Comparison of ENCODE assay signal across 18 cellular contexts in the genomic region with DNA sequence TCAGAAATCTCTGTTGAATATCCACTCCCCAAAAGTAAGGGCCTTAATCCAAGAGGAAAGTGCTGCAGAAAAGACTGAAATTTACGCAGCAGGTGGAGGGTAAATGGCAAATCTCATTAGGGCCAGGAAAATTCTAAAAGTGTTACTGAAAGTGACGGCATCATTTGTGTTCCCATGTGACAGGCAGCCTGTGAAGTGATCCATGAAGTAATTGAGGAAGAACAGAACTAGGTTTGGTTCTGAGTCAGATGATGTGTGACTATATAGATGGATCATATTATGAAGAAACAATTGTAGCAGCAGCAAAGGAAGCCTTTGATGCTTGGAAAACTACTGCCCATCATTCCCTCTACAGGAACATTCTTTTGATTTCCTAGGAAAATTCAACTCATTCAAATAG.
DNase-seq lines count a peak whose midpoint lies in the region; ATAC-seq, FAIRE-seq and TF ChIP-seq lines count a peak whose summit lies in the region.
"Had no signal": no experiment of that assay in that cellular context is flagged by ENCODE, and none has a peak within 500 bp of the region (broad histone marks: within the 10 kb centered on the region; RNA-seq: fewer than 3 reads in every experiment).

No MANE protein-coding gene starts in this region.

- FAIRE-seq in RCC 7860 (lab: Jason Lieb, UNC) (no peak), bronchial epithelial cell (lab: Jason Lieb, UNC) (no peak), HepG2 (lab: Jason Lieb, UNC) (no peak)

- no peak for TF ChIP-seq POLR2A in HepG2 (IDR thresholded peaks at IDR 0.05; ENCODE audit: insufficient read depth in 1 of 2, low read depth in 2 of 2, low read length in 2 of 2)

- no peak overlapping the region for H3K27ac ChIP-seq in HepG2 (ENCODE audit: extremely low read length, insufficient read depth, low read length)
- H3K27ac ChIP-seq: KMS-11 had no signal

- H3K4me2 ChIP-seq in HepG2 (ENCODE audit: low read depth, low read length), result no peak overlapping the region
- H3K4me2 ChIP-seq: KMS-11 had no signal

- no peaks in the 10 kb centered on the region for H4K20me1 ChIP-seq in HepG2 (ENCODE audit: insufficient read depth, low read length)

- in situ Hi-C loops in HepG2 (cut with HindIII; ENCODE audit: extremely low pct_ligation_motif_present, low pct_unique_long_range_greater_than_20kb), result no loop called here

- no peak overlapping the region for H3K9ac ChIP-seq in HepG2 (ENCODE audit: insufficient read depth, low read depth, low read length)
- H3K9ac ChIP-seq: KMS-11 had no signal

- CTCF ChIA-PET in HepG2 (lab: Yijun Ruan, JAX; ENCODE audit: low intra/inter-chr PET ratio, low total read pairs), result no interaction called here

- no peak for ATAC-seq in GM19395 (IDR thresholded peaks at IDR 0.05; ENCODE audit: unreplicated experiment)
- no peak for ATAC-seq in HepG2

- no peaks in the 10 kb centered on the region for H3K36me3 Mint-ChIP-seq in activated T-helper 2 cell treated with anti-CD3 and anti-CD28 coated beads, Interferon-gamma antibody, Interleukin-2, Interleukin-4, amounts not matched to agents 10 μg/mL and 5 μg/mL and 100 μg/mL, durations not matched to agents 14 hours and 24 hours and 36 hours (ENCODE audit: low read depth)
- H3K36me3 Mint-ChIP-seq: CD14-positive monocyte had no signal

- no peak for TF ChIP-seq RAD21 in HepG2 (CRISPR knock-in tag; IDR thresholded peaks at IDR 0.05)

- WGBS in HepG2 (ENCODE audit: low lambda C conversion rate), result 2% methylated on average over 2 of the region's 2 CpGs

- no peaks in the 10 kb centered on the region for H3K27me3 Mint-ChIP-seq in activated T-helper 2 cell treated with anti-CD3 and anti-CD28 coated beads, Interferon-gamma antibody, Interleukin-2, Interleukin-4, amounts not matched to agents 10 μg/mL and 5 μg/mL and 100 μg/mL, durations not matched to agents 14 hours and 24 hours and 36 hours (ENCODE audit: low read depth)

- H3K27ac Mint-ChIP-seq in activated T-helper 2 cell treated with anti-CD3 and anti-CD28 coated beads, Interferon-gamma antibody, Interleukin-2, Interleukin-4, amounts not matched to agents 10 μg/mL and 5 μg/mL and 100 μg/mL, durations not matched to agents 14 hours and 24 hours and 36 hours, result no peak overlapping the region
- H3K27ac Mint-ChIP-seq: CD14-positive monocyte, H9 had no signal

- intact Hi-C loops in activated T-helper 2 cell treated with anti-CD3 and anti-CD28 coated beads, Interferon-gamma antibody, Interleukin-2, Interleukin-4, amounts not matched to agents 10 μg/mL and 5 μg/mL and 100 μg/mL, durations not matched to agents 14 hours and 24 hours and 36 hours (cut with micrococcal nuclease), result no loop called here
- intact Hi-C loops in HepG2 (cut with micrococcal nuclease; ENCODE audit: unreplicated experiment), result no loop called here

- no peaks in the 10 kb centered on the region for H3K9me3 Mint-ChIP-seq in activated T-helper 2 cell treated with anti-CD3 and anti-CD28 coated beads, Interferon-gamma antibody, Interleukin-2, Interleukin-4, amounts not matched to agents 10 μg/mL and 5 μg/mL and 100 μg/mL, durations not matched to agents 14 hours and 24 hours and 36 hours

- H3K79me2 ChIP-seq in HepG2 (ENCODE audit: insufficient read depth, low read length), result no peaks in the 10 kb centered on the region

- BruUV-seq in HepG2 (replicated peaks; lab: Mats Ljungman, UMichigan), result no TSS peak

- TF ChIP-seq EP300 in HepG2 (IDR thresholded peaks at IDR 0.05; ENCODE audit: low read depth in 2 of 2, low read length in 2 of 2) (no peak), HepG2 (CRISPR knock-in tag; IDR thresholded peaks at IDR 0.05; ENCODE audit: borderline replicate concordance) (no peak)

- H3K4me3 Mint-ChIP-seq in activated T-helper 2 cell treated with anti-CD3 and anti-CD28 coated beads, Interferon-gamma antibody, Interleukin-2, Interleukin-4, amounts not matched to agents 10 μg/mL and 5 μg/mL and 100 μg/mL, durations not matched to agents 14 hours and 24 hours and 36 hours (ENCODE audit: low read depth), result no peak overlapping the region
- H3K4me3 Mint-ChIP-seq: CD14-positive monocyte, H9 had no signal

- no peaks in the 10 kb centered on the region for H3K4me1 ChIP-seq in HepG2 (ENCODE audit: insufficient read depth, low read length)

- no peaks in the 10 kb centered on the region for H3K36me3 ChIP-seq in bronchial epithelial cell (ENCODE audit: control insufficient read depth, insufficient read depth, low read length)
- no peaks in the 10 kb centered on the region for H3K36me3 ChIP-seq in HepG2 (replicated peaks in 1 of 2; ENCODE audit: control insufficient read depth in 1 of 2, insufficient read depth in 2 of 2, low read length in 2 of 2)

- DNase-seq in RCC 7860 (ENCODE audit: low spot score) (peak; percentile 20), bronchial epithelial cell (ENCODE audit: low read depth) (peak; percentile 29), kidney glomerular epithelial cell (lab: John Stamatoyannopoulos, UW) (peak; percentile 47), GF-D8 (lab: John Stamatoyannopoulos, UW) (no peak), HepG2 (ENCODE audit: low spot score) (no peak)
- DNase-seq in activated T-helper 2 cell treated with anti-CD3 and anti-CD28 coated beads, Interferon-gamma antibody, Interleukin-2, Interleukin-4, amounts not matched to agents 10 μg/mL and 5 μg/mL and 100 μg/mL, durations not matched to agents 14 hours and 24 hours and 36 hours (ENCODE audit: low spot score), result no peak
- DNase-seq: COR-L47, DMS53, EL, H9, NCI-H1417, NCI-H187, NCI-H2107, NCI-H510A, NCI-H774 had no signal

- POLR2A ChIA-PET in HepG2 (lab: Yijun Ruan, JAX), result no interaction called here

- no peak overlapping the region for H2AFZ ChIP-seq in HepG2 (ENCODE audit: low read length)

- no peaks in the 10 kb centered on the region for H3K9me3 ChIP-seq in HepG2 (ENCODE audit: low read length)

- no peak for TF ChIP-seq CTCF in bronchial epithelial cell (IDR thresholded peaks at IDR 0.05; ENCODE audit: insufficient read depth, low read length, severe bottlenecking)
- no peak for TF ChIP-seq CTCF in HepG2 (CRISPR knock-in tag; IDR thresholded peaks at IDR 0.05)

- H3K4me3 ChIP-seq in bronchial epithelial cell (ENCODE audit: low read depth, low read length) (no peak overlapping the region), HepG2 (replicated peaks in 1 of 3; ENCODE audit: insufficient read depth in 1 of 3, low read depth in 2 of 3, low read length in 3 of 3) (no peak overlapping the region)

- H3K27me3 ChIP-seq in bronchial epithelial cell (ENCODE audit: control insufficient read depth, insufficient read depth, low read length) (no peaks in the 10 kb centered on the region), HepG2 (ENCODE audit: control insufficient read depth in 1 of 2, insufficient read depth in 2 of 2, low read length in 2 of 2) (0 out of 5 replicates have a peak, but pooled peaks cover 0 to 3% of the 10 kb centered on the region in 2 experiments)

- H3K4me1 Mint-ChIP-seq in activated T-helper 2 cell treated with anti-CD3 and anti-CD28 coated beads, Interferon-gamma antibody, Interleukin-2, Interleukin-4, amounts not matched to agents 10 μg/mL and 5 μg/mL and 100 μg/mL, durations not matched to agents 14 hours and 24 hours and 36 hours (ENCODE audit: low read depth), result no peaks in the 10 kb centered on the region
- H3K4me1 Mint-ChIP-seq: CD14-positive monocyte, H9 had no signal

TF ChIP-seq in HepG2, 621 proteins besides CTCF, POLR2A, EP300 and RAD21:
- TF ChIP-seq ISL2 (CRISPR knock-in tag; IDR thresholded peaks at IDR 0.05) (no peak), MTF1 (CRISPR knock-in tag; IDR thresholded peaks at IDR 0.05) (no peak), KDM2A (CRISPR knock-in tag; IDR thresholded peaks at IDR 0.05; ENCODE audit: borderline replicate concordance, low read depth) (no peak), ZNF567 (CRISPR knock-in tag; IDR thresholded peaks at IDR 0.05; ENCODE audit: borderline replicate concordance) (no peak)
- TF ChIP-seq, protein P1, sequence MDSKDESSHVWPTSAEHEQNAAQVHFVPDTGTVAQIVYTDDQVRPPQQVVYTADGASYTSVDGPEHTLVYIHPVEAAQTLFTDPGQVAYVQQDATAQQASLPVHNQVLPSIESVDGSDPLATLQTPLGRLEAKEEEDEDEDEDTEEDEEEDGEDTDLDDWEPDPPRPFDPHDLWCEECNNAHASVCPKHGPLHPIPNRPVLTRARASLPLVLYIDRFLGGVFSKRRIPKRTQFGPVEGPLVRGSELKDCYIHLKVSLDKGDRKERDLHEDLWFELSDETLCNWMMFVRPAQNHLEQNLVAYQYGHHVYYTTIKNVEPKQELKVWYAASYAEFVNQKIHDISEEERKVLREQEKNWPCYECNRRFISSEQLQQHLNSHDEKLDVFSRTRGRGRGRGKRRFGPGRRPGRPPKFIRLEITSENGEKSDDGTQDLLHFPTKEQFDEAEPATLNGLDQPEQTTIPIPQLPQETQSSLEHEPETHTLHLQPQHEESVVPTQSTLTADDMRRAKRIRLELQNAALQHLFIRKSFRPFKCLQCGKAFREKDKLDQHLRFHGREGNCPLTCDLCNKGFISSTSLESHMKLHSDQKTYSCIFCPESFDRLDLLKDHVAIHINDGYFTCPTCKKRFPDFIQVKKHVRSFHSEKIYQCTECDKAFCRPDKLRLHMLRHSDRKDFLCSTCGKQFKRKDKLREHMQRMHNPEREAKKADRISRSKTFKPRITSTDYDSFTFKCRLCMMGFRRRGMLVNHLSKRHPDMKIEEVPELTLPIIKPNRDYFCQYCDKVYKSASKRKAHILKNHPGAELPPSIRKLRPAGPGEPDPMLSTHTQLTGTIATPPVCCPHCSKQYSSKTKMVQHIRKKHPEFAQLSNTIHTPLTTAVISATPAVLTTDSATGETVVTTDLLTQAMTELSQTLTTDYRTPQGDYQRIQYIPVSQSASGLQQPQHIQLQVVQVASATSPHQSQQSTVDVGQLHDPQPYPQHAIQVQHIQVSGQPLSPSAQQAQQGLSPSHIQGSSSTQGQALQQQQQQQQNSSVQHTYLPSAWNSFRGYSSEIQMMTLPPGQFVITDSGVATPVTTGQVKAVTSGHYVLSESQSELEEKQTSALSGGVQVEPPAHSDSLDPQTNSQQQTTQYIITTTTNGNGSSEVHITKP (CRISPR knock-in tag; IDR thresholded peaks at IDR 0.05; ENCODE audit: low read depth), result no peak
TF ChIP-seq in HepG2: peak in this region for 0.

Comparison
In these comparisons a context has a peak if more than half of its experiments do, and no peak if none do; other contexts are left out.
1. DNase-seq: peak in RCC 7860 (single experiment), bronchial epithelial cell (single experiment) and kidney glomerular epithelial cell (single experiment); none in activated T-helper 2 cell treated with anti-CD3 and anti-CD28 coated beads, Interferon-gamma antibody, Interleukin-2, Interleukin-4, amounts not matched to agents 10 μg/mL and 5 μg/mL and 100 μg/mL, durations not matched to agents 14 hours and 24 hours and 36 hours (single experiment), GF-D8 (single experiment) and HepG2 (single experiment).